ENCODE assay signal across 1 cellular context in the genomic region with DNA sequence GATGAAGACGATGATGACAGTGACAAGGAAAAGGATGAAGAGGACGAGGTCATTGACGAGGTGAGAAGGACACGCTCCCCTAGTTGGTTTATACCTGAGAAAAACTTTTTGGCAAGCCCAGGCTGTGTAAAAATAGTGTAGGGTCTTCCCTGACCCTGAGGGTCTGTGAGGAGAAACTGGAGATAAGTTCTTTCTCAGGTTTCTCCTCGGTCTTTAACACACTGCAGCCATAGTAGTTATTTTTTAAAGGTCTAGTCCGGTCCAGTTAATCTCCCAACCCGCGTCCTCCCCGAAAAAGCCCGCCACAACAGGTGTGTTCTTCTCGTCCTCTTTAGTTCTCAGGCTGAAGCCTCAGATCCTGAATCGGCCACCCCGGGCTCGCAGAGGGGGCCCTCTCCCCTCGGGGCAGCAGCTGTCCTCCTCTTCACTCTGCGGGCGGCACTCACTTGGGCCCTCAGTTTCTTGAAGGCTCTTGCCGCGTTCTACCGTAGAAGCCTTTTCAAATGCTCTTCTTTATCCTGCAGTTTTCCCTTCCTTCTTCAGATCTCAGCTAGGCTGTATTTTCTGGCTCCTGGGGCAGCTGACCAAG.
TF ChIP-seq lines count a peak whose summit lies in the region.

No MANE protein-coding gene starts in this region.

TF ChIP-seq in H1, 55 proteins besides CTCF, POLR2A, EP300 and RAD21:
- TF ChIP-seq, protein P1, sequence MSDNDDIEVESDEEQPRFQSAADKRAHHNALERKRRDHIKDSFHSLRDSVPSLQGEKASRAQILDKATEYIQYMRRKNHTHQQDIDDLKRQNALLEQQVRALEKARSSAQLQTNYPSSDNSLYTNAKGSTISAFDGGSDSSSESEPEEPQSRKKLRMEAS (IDR thresholded peaks at IDR 0.05), result no peak
- TF ChIP-seq SIRT6 (IDR thresholded peaks at IDR 0.05; ENCODE audit: low read length) (no peak), KDM5A (IDR thresholded peaks at IDR 0.05; ENCODE audit: low read length) (peak; percentile 80; the same call in 1 of the 2 replicates), CEBPB (IDR thresholded peaks at IDR 0.05; ENCODE audit: low read depth, low read length) (no peak), HDAC6 (IDR thresholded peaks at IDR 0.05; ENCODE audit: low read depth, low read length) (no peak), SAP30 (IDR thresholded peaks at IDR 0.05; ENCODE audit: insufficient read depth, insufficient replicate concordance, low read length) (peak; percentile 54), ASH2L (IDR thresholded peaks at IDR 0.05; ENCODE audit: low read length) (peak; percentile 60), SP2 (IDR thresholded peaks at IDR 0.05; ENCODE audit: low read length) (no peak), POLR2AphosphoS5 (IDR thresholded peaks at IDR 0.05; ENCODE audit: low read depth, low read length) (no peak)
